Comparison of ENCODE assay signal across 23 cellular contexts in genomic region chr19:15115762-15116615, GRCh38. TPM values are rescaled to one million over a fixed set of nuclear protein-coding genes. Genes with fewer than 3 reads are reported as not detected.
DNase-seq lines count a peak whose midpoint lies in the region; ATAC-seq and TF ChIP-seq lines count a peak whose summit lies in the region.
"Had no signal": no experiment of that assay in that cellular context is flagged by ENCODE, and none has a peak within 500 bp of the region (broad histone marks: within the 10 kb centered on the region; RNA-seq: fewer than 3 reads in every experiment).

No MANE protein-coding gene starts in this region.

- no peak overlapping the region for H2BK15ac ChIP-seq in mesenchymal stem cell (ENCODE audit: low read depth, poor library complexity, severe bottlenecking)

- no peak overlapping the region for H3K23ac ChIP-seq in mesenchymal stem cell (ENCODE audit: low read length in 2 of 2)

- peaks cover 49% of the 10 kb centered on the region for H3K36me3 ChIP-seq in H7 (replicated peaks; ENCODE audit: control insufficient read depth, insufficient read depth, low read length)
- H3K36me3 ChIP-seq in ascending aorta: peaks cover 78 to 94% of the 10 kb centered on the region in 2 donors
- H3K36me3 ChIP-seq in mesenchymal stem cell (ENCODE audit: control insufficient read depth in 1 of 2, insufficient read depth in 2 of 2, low read depth in 1 of 2, low read length in 2 of 2): peaks cover 95 to 98% of the 10 kb centered on the region in 2 experiments
- peaks cover 67 to 80% of the 10 kb centered on the region in 2 donors for H3K36me3 ChIP-seq in stomach smooth muscle (ENCODE audit: control insufficient read depth in 2 of 2, insufficient read depth in 2 of 2, low read length in 2 of 2)

- ATAC-seq in GM21528 (IDR thresholded peaks at IDR 0.05; ENCODE audit: low FRiP score, unreplicated experiment): no peak
- no peak for ATAC-seq in GM18858 (IDR thresholded peaks at IDR 0.05; ENCODE audit: unreplicated experiment)
- ATAC-seq: activated naive CD8-positive, alpha-beta T cell treated with anti-CD3 and anti-CD28 coated beads, Interleukin-2, amount 50 U/mL, for 24 hours; WTC11 had no signal

- H2AFZ ChIP-seq in mesenchymal stem cell (ENCODE audit: low read depth, low read length): no peak overlapping the region

- H2AK5ac ChIP-seq in mesenchymal stem cell (ENCODE audit: low read length, severe bottlenecking): no peak overlapping the region

- H2BK5ac ChIP-seq in mesenchymal stem cell (ENCODE audit: low read depth, low read length, poor library complexity, severe bottlenecking): no peak overlapping the region

- no peak overlapping the region for H3K4ac ChIP-seq in mesenchymal stem cell (ENCODE audit: low read depth in 1 of 2, low read length in 2 of 2)

- DNase-seq in H7 (peak; percentile 37), ascending aorta (ENCODE audit: low spot score in 2 of 2) (no peak), mesenchymal stem cell (no peak), NCI-H345 treated with DMSO at 0.1 percent for 48 hours (lab: John Stamatoyannopoulos, UW; ENCODE audit: unreplicated experiment) (no peak)
- no peak for DNase-seq in activated CD4-positive, alpha-beta T cell treated with anti-CD3 and anti-CD28 coated beads for 1 hour
- DNase-seq: ACHN; activated CD4-positive, alpha-beta T cell treated with anti-CD3 and anti-CD28 coated beads, Interleukin-2, amount 50 U/mL, for 48 hours; activated gamma-delta T cell; activated naive CD8-positive, alpha-beta T cell treated with anti-CD3 and anti-CD28 coated beads, Interleukin-2, amount 50 U/mL, for 24 hours; cortex of kidney; left lung; NCI-H510A treated with DMSO at 0.1 percent for 48 hours; stimulated activated CD4-positive, alpha-beta T cell treated with anti-CD3 and anti-CD28 coated beads, Interleukin-4, amount 100 ng/mL, for 1 hour; stimulated activated naive CD4-positive, alpha-beta T cell treated with Interleukin-2 at 50 U/mL for 16 hours had no signal

- WGBS in mesenchymal stem cell: 88% methylated on average over 23 of the region's 23 CpGs

- no peak overlapping the region for H3K18ac ChIP-seq in mesenchymal stem cell (ENCODE audit: low read depth in 1 of 2, low read length in 2 of 2)

- no peak for TF ChIP-seq CTCF in ascending aorta (IDR thresholded peaks at IDR 0.05)

- H4K8ac ChIP-seq in mesenchymal stem cell (ENCODE audit: low read length): peak overlapping the region; percentile 35

- H3K27ac ChIP-seq in ascending aorta (peak overlapping the region; percentile 14 to 63), mesenchymal stem cell (ENCODE audit: low read length, poor library complexity, severe bottlenecking) (no peak overlapping the region), stomach smooth muscle (ENCODE audit: low read length) (peak overlapping the region; percentile 74)
- H3K27ac ChIP-seq: BLaER1 treated with 17β-estradiol and CSF1 and Interleukin-3, amounts not matched to agents 10 nM and 100 nM; brain microvascular endothelial cell; SK-N-MC had no signal

- no peak overlapping the region for H3K4me2 ChIP-seq in mesenchymal stem cell (ENCODE audit: low read length, poor library complexity, severe bottlenecking)
- H3K4me2 ChIP-seq: BLaER1 treated with 17β-estradiol and CSF1 and Interleukin-3, amounts not matched to agents 10 nM and 100 nM had no signal

- no peaks in the 10 kb centered on the region for H3K9me3 ChIP-seq in ascending aorta
- peaks cover 4% of the 10 kb centered on the region for H3K9me3 ChIP-seq in mesenchymal stem cell (ENCODE audit: control insufficient read depth, low read length)
- no peaks in the 10 kb centered on the region for H3K9me3 ChIP-seq in stomach smooth muscle (ENCODE audit: control insufficient read depth in 2 of 2, low read length in 2 of 2)
- H3K9me3 ChIP-seq: left lung had no signal

- H3K27me3 ChIP-seq in H7 (ENCODE audit: control insufficient read depth, insufficient read depth, low read length) (no peaks in the 10 kb centered on the region), ascending aorta (no peaks in the 10 kb centered on the region), mesenchymal stem cell (ENCODE audit: control insufficient read depth in 1 of 2, insufficient read depth in 1 of 2, low read length in 2 of 2) (no peaks in the 10 kb centered on the region), stomach smooth muscle (ENCODE audit: control insufficient read depth in 1 of 2, insufficient read depth in 2 of 2, low read length in 2 of 2) (no peaks in the 10 kb centered on the region)
- H3K27me3 ChIP-seq: BLaER1 treated with 17β-estradiol and CSF1 and Interleukin-3, amounts not matched to agents 10 nM and 100 nM; brain microvascular endothelial cell; left lung had no signal

- no peak overlapping the region for H3K14ac ChIP-seq in mesenchymal stem cell (ENCODE audit: low read length in 2 of 2)

- intact Hi-C loops in ascending aorta (cut with DNase I): no loop called here

- H3K4me3 ChIP-seq in H7 (ENCODE audit: insufficient read depth, low read depth, low read length) (no peak overlapping the region), ascending aorta (no peak overlapping the region), mesenchymal stem cell (ENCODE audit: insufficient read depth in 1 of 2, low read depth in 1 of 2, low read length in 2 of 2) (no peak overlapping the region), stomach smooth muscle (ENCODE audit: low read length in 2 of 2) (no peak overlapping the region)
- H3K4me3 ChIP-seq: BLaER1 treated with 17β-estradiol and CSF1 and Interleukin-3, amounts not matched to agents 10 nM and 100 nM; left lung; SK-N-MC had no signal

- H3K4me1 ChIP-seq in ascending aorta: no peaks in the 10 kb centered on the region
- peaks cover 4% of the 10 kb centered on the region for H3K4me1 ChIP-seq in mesenchymal stem cell (ENCODE audit: control insufficient read depth, insufficient read depth, low read depth, low read length)
- H3K4me1 ChIP-seq in stomach smooth muscle (ENCODE audit: control insufficient read depth, insufficient read depth, low read length): peaks cover 17% of the 10 kb centered on the region
- H3K4me1 ChIP-seq: BLaER1 treated with 17β-estradiol and CSF1 and Interleukin-3, amounts not matched to agents 10 nM and 100 nM; left lung had no signal

- no peak overlapping the region for H2BK120ac ChIP-seq in mesenchymal stem cell (ENCODE audit: low read depth, low read length)

- H4K91ac ChIP-seq in mesenchymal stem cell (ENCODE audit: low read length): no peak overlapping the region

- no peak overlapping the region for H2BK12ac ChIP-seq in mesenchymal stem cell (ENCODE audit: low read length in 2 of 2)

- H3K79me1 ChIP-seq in mesenchymal stem cell (replicated peaks; ENCODE audit: low read length, poor library complexity, severe bottlenecking): peaks cover 42% of the 10 kb centered on the region

- H3K9ac ChIP-seq in mesenchymal stem cell (ENCODE audit: low read length) (peak overlapping the region; percentile 17), stomach smooth muscle (ENCODE audit: low read length in 2 of 2) (no peak overlapping the region)
- H3K9ac ChIP-seq: BLaER1 treated with 17β-estradiol and CSF1 and Interleukin-3, amounts not matched to agents 10 nM and 100 nM had no signal

RNA-seq across cellular contexts. Expression of gene SYDE1, which starts 8.8 kb away (rescaled TPM):
- 13.7 and 17.5 TPM in 2 replicates for total RNA-seq in H7 (2014; rRNA removed; shearing (Covaris generic))
- total RNA-seq in ascending aorta: 104 TPM
- 47.1 TPM for polyA plus RNA-seq in mesenchymal stem cell (2013, experiment 1 of 2)
- 45.0 TPM for polyA plus RNA-seq in mesenchymal stem cell (2013, experiment 2 of 2)
- total RNA-seq: mononuclear cell had no signal

RNA-seq across cellular contexts. Expression of gene OR1I1, which starts 34.0 kb away (rescaled TPM):
- not detected in 2 replicates for total RNA-seq in H7 (2014; rRNA removed; shearing (Covaris generic))
- total RNA-seq in ascending aorta: not detected
- polyA plus RNA-seq in mesenchymal stem cell (2013, experiment 1 of 2): not detected
- polyA plus RNA-seq in mesenchymal stem cell (2013, experiment 2 of 2): not detected
- total RNA-seq: left lung, mononuclear cell, neural crest cell, WTC11 had no signal
